ENCODE assay signal across 8 cellular contexts in genomic region chr6:158910484-158911075, GRCh38.
DNase-seq lines count a peak whose midpoint lies in the region; ATAC-seq and TF ChIP-seq lines count a peak whose summit lies in the region.
"Had no signal": no experiment of that assay in that cellular context is flagged by ENCODE, and none has a peak within 500 bp of the region (broad histone marks: within the 10 kb centered on the region; RNA-seq: fewer than 3 reads in every experiment).

No MANE protein-coding gene starts in this region.

- H4K8ac ChIP-seq in trophoblast cell (ENCODE audit: low read depth, low read length) = no peak overlapping the region

- H3K9me3 ChIP-seq in trophoblast cell (ENCODE audit: insufficient read depth, low read depth, low read length) = peaks cover 3% of the 10 kb centered on the region
- peaks cover 9% of the 10 kb centered on the region for H3K9me3 ChIP-seq in MG63
- peaks cover 0 to 12% (median 7%) of the 10 kb centered on the region in 11 donors for H3K9me3 ChIP-seq in heart right ventricle
- H3K9me3 ChIP-seq in adrenal gland (replicated peaks in 1 of 3) = peaks cover 0 to 6% (median 0%) of the 10 kb centered on the region in 3 donors

- no peak overlapping the region for H3K4me3 ChIP-seq in trophoblast cell (ENCODE audit: low read depth, low read length)
- no peak overlapping the region for H3K4me3 ChIP-seq in MG63
- no peak overlapping the region for H3K4me3 ChIP-seq in heart right ventricle
- no peak overlapping the region for H3K4me3 ChIP-seq in adrenal gland
- H3K4me3 ChIP-seq: SJSA1 had no signal

- H3K27me3 ChIP-seq in trophoblast cell (ENCODE audit: insufficient read depth, low read length) (no peaks in the 10 kb centered on the region), MG63 (no peaks in the 10 kb centered on the region), heart right ventricle (peaks cover 0 to 6% (median 4%) of the 10 kb centered on the region in 7 donors), adrenal gland (no peaks in the 10 kb centered on the region)
- H3K27me3 ChIP-seq: SJSA1 had no signal

- H4K12ac ChIP-seq in trophoblast cell (ENCODE audit: low read depth, low read length) = no peak overlapping the region

- H3K4ac ChIP-seq in trophoblast cell (ENCODE audit: low read depth, low read length) = no peak overlapping the region

- TF ChIP-seq POLR2A in adrenal gland (IDR thresholded peaks at IDR 0.05) = no peak

- intact Hi-C loops in heart right ventricle (cut with DNase I) (no loop called here), adrenal gland (cut with DNase I) (no loop called here)

- H2AK5ac ChIP-seq in trophoblast cell (ENCODE audit: low read length) = no peak overlapping the region

- peak overlapping the region; percentile 92 for H2BK5ac ChIP-seq in trophoblast cell (ENCODE audit: low read depth, low read length, poor library complexity)

- H2BK12ac ChIP-seq in trophoblast cell (ENCODE audit: low read length) = peak overlapping the region; percentile 9

- H3K36me3 ChIP-seq in trophoblast cell (ENCODE audit: control insufficient read depth in 1 of 2, insufficient read depth in 2 of 2, low read length in 2 of 2) = no peaks in the 10 kb centered on the region
- no peaks in the 10 kb centered on the region for H3K36me3 ChIP-seq in MG63
- H3K36me3 ChIP-seq in heart right ventricle = no peaks in the 10 kb centered on the region
- no peaks in the 10 kb centered on the region for H3K36me3 ChIP-seq in adrenal gland (replicated peaks in 1 of 2)
- H3K36me3 ChIP-seq: SJSA1 had no signal

- peak overlapping the region; percentile 61 for H2BK120ac ChIP-seq in trophoblast cell (ENCODE audit: insufficient read depth, low read length, poor library complexity)

- peak overlapping the region; percentile 36 for H3K14ac ChIP-seq in trophoblast cell (ENCODE audit: low read length)

- H3K18ac ChIP-seq in trophoblast cell (ENCODE audit: low read length) = no peak overlapping the region

- H3K23ac ChIP-seq in trophoblast cell (ENCODE audit: low read length) = no peak overlapping the region

- no peak for TF ChIP-seq CTCF in brain (conservative IDR thresholded peaks at IDR 0.05)
- no peak for TF ChIP-seq CTCF in heart right ventricle (IDR thresholded peaks at IDR 0.05)
- no peak for TF ChIP-seq CTCF in adrenal gland (IDR thresholded peaks at IDR 0.05)

- peaks cover 14% of the 10 kb centered on the region for H3K36me3 Mint-ChIP-seq in brain

- H3K4me1 ChIP-seq in trophoblast cell (ENCODE audit: control insufficient read depth in 1 of 2, insufficient read depth in 2 of 2, low read length in 2 of 2) (peaks cover 21 to 26% of the 10 kb centered on the region in 2 experiments), heart right ventricle (peaks cover 0 to 14% (median 0%) of the 10 kb centered on the region in 9 donors), adrenal gland (replicated peaks in 1 of 2) (no peaks in the 10 kb centered on the region)
- H3K4me1 ChIP-seq: SJSA1 had no signal

- peaks cover 4% of the 10 kb centered on the region for H3K79me2 ChIP-seq in trophoblast cell (ENCODE audit: control insufficient read depth, insufficient read depth, low read length, poor library complexity)

- peak overlapping the region; percentile 50 for H3K4me2 ChIP-seq in trophoblast cell (ENCODE audit: low read length)

- H3K9ac ChIP-seq in trophoblast cell (ENCODE audit: low read length) = no peak overlapping the region

- peak overlapping the region; percentile 78 for H4K91ac ChIP-seq in trophoblast cell (ENCODE audit: low read depth, low read length)

- H3K9me3 Mint-ChIP-seq in brain = peaks cover 5 to 23% (median 15%) of the 10 kb centered on the region in 5 experiments

- peaks cover 2% of the 10 kb centered on the region for H3K27me3 Mint-ChIP-seq in brain

- ATAC-seq in GM19351 (IDR thresholded peaks at IDR 0.05; ENCODE audit: unreplicated experiment) (peak; percentile 71), HG03354 (IDR thresholded peaks at IDR 0.05; ENCODE audit: poor library complexity, severe bottlenecking, unreplicated experiment) (peak; percentile 67), heart right ventricle (no peak)

- peak overlapping the region; percentile 95 for H3K27ac ChIP-seq in trophoblast cell (ENCODE audit: low read depth, low read length)
- no peak overlapping the region for H3K27ac ChIP-seq in heart right ventricle
- H3K27ac ChIP-seq in adrenal gland = no peak overlapping the region
- H3K27ac ChIP-seq: SJSA1 had no signal

- H2AFZ ChIP-seq in trophoblast cell (ENCODE audit: insufficient read depth, low read length, poor library complexity) = no peak overlapping the region

- WGBS in trophoblast cell (ENCODE audit: extremely low coverage, insufficient coverage, insufficient read length) = no CpG with 5 or more reads among the region's 9 CpGs
- WGBS in heart right ventricle, 2 donors = 57 to 61% methylated on average over 9 of the region's 9 CpGs
- 62 to 70% (median 66%) methylated on average over 9 of the region's 9 CpGs for WGBS in adrenal gland, 4 donors

- DNase-seq in trophoblast cell (peak; percentile 94 to 97), MG63 (no peak), heart right ventricle (no peak), adrenal gland (no peak)

- peaks cover 44% of the 10 kb centered on the region for H3K4me1 Mint-ChIP-seq in brain

- peaks cover 40% of the 10 kb centered on the region for H3K79me1 ChIP-seq in trophoblast cell (ENCODE audit: low read length)

- H3K4me3 Mint-ChIP-seq in brain = peak overlapping the region; percentile 45 to 77 (median 65)

- peak overlapping the region; percentile 85 to 95 (median 93) for H3K27ac Mint-ChIP-seq in brain

Comparison
In these comparisons a context has a peak if more than half of its experiments do, and no peak if none do; other contexts are left out.
1. ATAC-seq: peak in GM19351 (single experiment) and HG03354 (single experiment); none in heart right ventricle (0 of 8).
2. DNase-seq: peak in trophoblast cell (2 of 2); none in MG63 (single experiment), heart right ventricle (0 of 2) and adrenal gland (0 of 7).